ENCODE assay signal across 35 cellular contexts in the genomic region with DNA sequence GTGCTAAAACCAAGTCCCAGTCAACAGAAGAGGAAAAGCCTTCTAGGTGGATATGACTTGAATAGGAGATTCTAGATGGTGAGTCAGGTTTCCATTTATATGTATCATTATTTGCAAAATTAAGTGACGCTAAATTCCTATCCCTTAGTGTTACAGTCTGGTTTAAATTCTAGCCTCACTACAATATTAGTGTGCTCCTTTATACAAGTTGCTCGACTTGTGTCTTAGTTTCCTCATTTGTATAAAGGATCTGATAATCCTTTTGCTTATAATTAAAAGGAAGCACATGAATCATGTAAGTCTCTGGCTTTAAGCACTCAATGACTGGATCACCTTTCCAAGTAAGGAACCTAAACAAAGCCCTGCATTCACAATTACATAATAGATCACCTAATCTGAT.
"Had no signal": no experiment of that assay in that cellular context is flagged by ENCODE, and none has a peak within 500 bp of the region (broad histone marks: within the 10 kb centered on the region; RNA-seq: fewer than 3 reads in every experiment).

No MANE protein-coding gene starts in this region.

- H3K4me3 ChIP-seq: adrenal gland, body of pancreas, breast epithelium, cardiac muscle cell had no signal

- DNase-seq: activated CD4-positive, alpha-beta memory T cell treated with anti-CD3 and anti-CD28 coated beads, Interleukin-2, amount 10 ng/mL, durations not matched to agents 7 days and 5 days; activated CD4-positive, alpha-beta T cell treated with anti-CD3 and anti-CD28 coated beads for 1 hour; activated CD4-positive, alpha-beta T cell treated with anti-CD3 and anti-CD28 coated beads for 36 hours; activated CD4-positive, alpha-beta T cell treated with anti-CD3 and anti-CD28 coated beads for 48 hours; activated CD4-positive, alpha-beta T cell treated with anti-CD3 and anti-CD28 coated beads, Interleukin-2, amount 10 ng/mL, durations not matched to agents 7 days and 5 days; activated CD4-positive, alpha-beta T cell treated with anti-CD3 and anti-CD28 coated beads, Interleukin-2, amount 50 U/mL, for 48 hours; activated CD4-positive, CD25-positive, alpha-beta regulatory T cell; activated CD8-positive, alpha-beta memory T cell treated with anti-CD3 and anti-CD28 coated beads for 24 hours; activated CD8-positive, alpha-beta memory T cell treated with anti-CD3 and anti-CD28 coated beads, Interleukin-2, amount 10 ng/mL, durations not matched to agents 7 days and 5 days; activated CD8-positive, alpha-beta memory T cell treated with anti-CD3 and anti-CD28 coated beads, Interleukin-2, amount 50 U/mL, for 48 hours; activated CD8-positive, alpha-beta T cell treated with anti-CD3 and anti-CD28 coated beads, Interleukin-2, amount 10 ng/mL, durations not matched to agents 7 days and 5 days; activated effector memory CD4-positive, alpha-beta T cell treated with Interleukin-2 at 50 U/mL for 16 hours; activated gamma-delta T cell treated with Interleukin-2 at 50 U/mL for 16 hours; activated naive CD4-positive, alpha-beta T cell; activated naive CD4-positive, alpha-beta T cell treated with anti-CD3 and anti-CD28 coated beads for 36 hours; activated naive CD4-positive, alpha-beta T cell treated with anti-CD3 and anti-CD28 coated beads, Interleukin-2, amount 50 U/mL, for 16 hours; activated naive CD8-positive, alpha-beta T cell treated with anti-CD3 and anti-CD28 coated beads for 36 hours; activated T-cell treated with anti-CD3 and anti-CD28 coated beads, Interleukin-2, amount 50 U/mL, for 24 hours; activated T-cell treated with anti-CD3 and anti-CD28 coated beads, Interleukin-2, amount 50 U/mL, for 48 hours; adrenal gland; amniotic stem cell; aorta; body of pancreas; brain microvascular endothelial cell; caudate nucleus; SW 1271; T-helper 1 cell; T-helper 2 cell; T-helper 9 cell; WERI-Rb-1 had no signal

- ATAC-seq: activated CD4-positive, alpha-beta T cell treated with anti-CD3 and anti-CD28 coated beads for 36 hours; activated CD4-positive, CD25-positive, alpha-beta regulatory T cell treated with anti-CD3 and anti-CD28 coated beads, Interleukin-2, amount 50 U/mL, for 24 hours; activated CD8-positive, alpha-beta memory T cell treated with anti-CD3 and anti-CD28 coated beads, Interleukin-2, amount 10 ng/mL, durations not matched to agents 7 days and 5 days; activated CD8-positive, alpha-beta T cell treated with anti-CD3 and anti-CD28 coated beads, Interleukin-2, amount 10 ng/mL, durations not matched to agents 7 days and 5 days; activated naive CD4-positive, alpha-beta T cell treated with anti-CD3 and anti-CD28 coated beads, Interleukin-2, amount 50 U/mL, for 72 hours; body of pancreas; WTC11 had no signal
